40 cellular contexts compared by ENCODE assay signal in genomic region chr22:30497466-30498150, GRCh38. TPM values are rescaled to one million over a fixed set of nuclear protein-coding genes. Genes with fewer than 3 reads are reported as not detected.
"Had no signal": no experiment of that assay in that cellular context is flagged by ENCODE, and none has a peak within 500 bp of the region (broad histone marks: within the 10 kb centered on the region; RNA-seq: fewer than 3 reads in every experiment).

No MANE protein-coding gene starts in this region.

- H3K9me3 ChIP-seq: ascending aorta had no signal

- DNase-seq: activated CD4-positive, alpha-beta memory T cell treated with anti-CD3 and anti-CD28 coated beads, Interleukin-2, amount 10 ng/mL, durations not matched to agents 7 days and 5 days; activated CD4-positive, alpha-beta T cell treated with anti-CD3 and anti-CD28 coated beads for 1 hour; activated CD4-positive, alpha-beta T cell treated with anti-CD3 and anti-CD28 coated beads for 36 hours; activated CD4-positive, alpha-beta T cell treated with anti-CD3 and anti-CD28 coated beads for 48 hours; activated CD4-positive, alpha-beta T cell treated with anti-CD3 and anti-CD28 coated beads, Interleukin-2, amount 10 ng/mL, durations not matched to agents 7 days and 5 days; activated CD4-positive, alpha-beta T cell treated with anti-CD3 and anti-CD28 coated beads, Interleukin-2, amount 50 U/mL, for 48 hours; activated CD4-positive, CD25-positive, alpha-beta regulatory T cell; activated CD8-positive, alpha-beta memory T cell treated with anti-CD3 and anti-CD28 coated beads for 24 hours; activated CD8-positive, alpha-beta memory T cell treated with anti-CD3 and anti-CD28 coated beads, Interleukin-2, amount 10 ng/mL, durations not matched to agents 7 days and 5 days; activated CD8-positive, alpha-beta memory T cell treated with anti-CD3 and anti-CD28 coated beads, Interleukin-2, amount 50 U/mL, for 48 hours; activated CD8-positive, alpha-beta T cell treated with anti-CD3 and anti-CD28 coated beads, Interleukin-2, amount 10 ng/mL, durations not matched to agents 7 days and 5 days; activated effector memory CD4-positive, alpha-beta T cell treated with Interleukin-2 at 50 U/mL for 16 hours; activated gamma-delta T cell; activated naive CD4-positive, alpha-beta T cell treated with anti-CD3 and anti-CD28 coated beads, Interleukin-2, amount 10 ng/mL, durations not matched to agents 7 days and 5 days; activated naive CD4-positive, alpha-beta T cell treated with Interleukin-2 at 50 U/mL for 16 hours; activated naive CD8-positive, alpha-beta T cell treated with anti-CD3 and anti-CD28 coated beads, Interleukin-2, amount 10 ng/mL, durations not matched to agents 7 days and 5 days; activated naive CD8-positive, alpha-beta T cell treated with anti-CD3 and anti-CD28 coated beads, Interleukin-2, amount 50 U/mL, for 24 hours; activated T-cell treated with anti-CD3 and anti-CD28 coated beads, Interleukin-2, amount 50 U/mL, for 24 hours; activated T-cell treated with anti-CD3 and anti-CD28 coated beads, Interleukin-2, amount 50 U/mL, for 48 hours; amygdala; anterior cingulate cortex; caudate nucleus; cerebellar nuclear complex; T-helper 1 cell; T-helper 2 cell; T-helper 9 cell had no signal

- H3K9me3 Mint-ChIP-seq: activated CD4-positive, alpha-beta memory T cell treated with anti-CD3 and anti-CD28 coated beads, Interleukin-2, amount 10 ng/mL, durations not matched to agents 7 days and 5 days; activated CD4-positive, alpha-beta T cell treated with anti-CD3 and anti-CD28 coated beads, Interleukin-2, amount 10 ng/mL, durations not matched to agents 7 days and 5 days; activated naive CD4-positive, alpha-beta T cell treated with anti-CD3 and anti-CD28 coated beads, Interleukin-2, amount 10 ng/mL, durations not matched to agents 7 days and 5 days; activated naive CD4-positive, alpha-beta T cell treated with anti-CD3 and anti-CD28 coated beads, Interleukin-2, amount 50 U/mL, for 24 hours; activated naive CD8-positive, alpha-beta T cell treated with anti-CD3 and anti-CD28 coated beads, Interleukin-2, amount 10 ng/mL, durations not matched to agents 7 days and 5 days; activated naive CD8-positive, alpha-beta T cell treated with anti-CD3 and anti-CD28 coated beads, Interleukin-2, amount 50 U/mL, for 24 hours; activated T-cell treated with anti-CD3 and anti-CD28 coated beads, Interleukin-2, amount 50 U/mL, for 24 hours; activated T-helper 2 cell treated with anti-CD3 and anti-CD28 coated beads, Interferon-gamma antibody, Interleukin-2, Interleukin-4, amounts not matched to agents 10 μg/mL and 5 μg/mL and 100 μg/mL, durations not matched to agents 14 hours and 24 hours and 36 hours; central memory CD8-positive, alpha-beta T cell; T-helper 1 cell treated with Interleukin-12 subunit alpha and Interleukin-12 subunit beta and Interleukin-4 antibody, amounts not matched to agents 30 μg/mL and 1 μg/mL, for 36 hours; T-helper 2 cell treated with Interferon-gamma antibody and Interleukin-4, amounts not matched to agents 5 μg/mL and 100 μg/mL, for 36 hours had no signal

- H3K36me3 ChIP-seq: ascending aorta, cardiac muscle cell had no signal

- H3K27me3 ChIP-seq: ascending aorta, cardiac muscle cell had no signal

- H3K4me1 Mint-ChIP-seq: activated CD4-positive, alpha-beta memory T cell treated with anti-CD3 and anti-CD28 coated beads, Interleukin-2, amount 10 ng/mL, durations not matched to agents 7 days and 5 days; activated CD4-positive, alpha-beta T cell treated with anti-CD3 and anti-CD28 coated beads for 36 hours; activated CD4-positive, alpha-beta T cell treated with anti-CD3 and anti-CD28 coated beads, Interleukin-2, amount 10 ng/mL, durations not matched to agents 7 days and 5 days; activated CD8-positive, alpha-beta memory T cell treated with anti-CD3 and anti-CD28 coated beads, Interleukin-2, amount 10 ng/mL, durations not matched to agents 7 days and 5 days; activated naive CD4-positive, alpha-beta T cell treated with anti-CD3 and anti-CD28 coated beads, Interleukin-2, amount 10 ng/mL, durations not matched to agents 7 days and 5 days; activated naive CD4-positive, alpha-beta T cell treated with anti-CD3 and anti-CD28 coated beads, Interleukin-2, amount 50 U/mL, for 24 hours; activated naive CD8-positive, alpha-beta T cell treated with anti-CD3 and anti-CD28 coated beads, Interleukin-2, amount 10 ng/mL, durations not matched to agents 7 days and 5 days; activated naive CD8-positive, alpha-beta T cell treated with anti-CD3 and anti-CD28 coated beads, Interleukin-2, amount 50 U/mL, for 24 hours; brain; central memory CD8-positive, alpha-beta T cell had no signal

- ATAC-seq: activated CD4-positive, alpha-beta T cell treated with anti-CD3 and anti-CD28 coated beads for 36 hours; activated CD4-positive, CD25-positive, alpha-beta regulatory T cell treated with anti-CD3 and anti-CD28 coated beads, Interleukin-2, amount 50 U/mL, for 24 hours; activated CD8-positive, alpha-beta memory T cell treated with anti-CD3 and anti-CD28 coated beads, Interleukin-2, amount 10 ng/mL, durations not matched to agents 7 days and 5 days; activated CD8-positive, alpha-beta T cell treated with anti-CD3 and anti-CD28 coated beads, Interleukin-2, amount 10 ng/mL, durations not matched to agents 7 days and 5 days; activated naive CD8-positive, alpha-beta T cell treated with anti-CD3 and anti-CD28 coated beads, Interleukin-2, amount 50 U/mL, for 24 hours had no signal

- H3K4me3 ChIP-seq: ascending aorta, cardiac muscle cell had no signal

- H3K4me3 Mint-ChIP-seq: activated CD4-positive, alpha-beta memory T cell treated with anti-CD3 and anti-CD28 coated beads, Interleukin-2, amount 10 ng/mL, durations not matched to agents 7 days and 5 days; activated CD4-positive, alpha-beta T cell treated with anti-CD3 and anti-CD28 coated beads for 36 hours; activated CD4-positive, alpha-beta T cell treated with anti-CD3 and anti-CD28 coated beads, Interleukin-2, amount 10 ng/mL, durations not matched to agents 7 days and 5 days; activated CD8-positive, alpha-beta memory T cell treated with anti-CD3 and anti-CD28 coated beads, Interleukin-2, amount 10 ng/mL, durations not matched to agents 7 days and 5 days; activated CD8-positive, alpha-beta T cell treated with anti-CD3 and anti-CD28 coated beads, Interleukin-2, amount 10 ng/mL, durations not matched to agents 7 days and 5 days; activated naive CD4-positive, alpha-beta T cell treated with anti-CD3 and anti-CD28 coated beads, Interleukin-2, amount 10 ng/mL, durations not matched to agents 7 days and 5 days; activated naive CD4-positive, alpha-beta T cell treated with anti-CD3 and anti-CD28 coated beads, Interleukin-2, amount 50 U/mL, for 24 hours; activated naive CD8-positive, alpha-beta T cell; activated naive CD8-positive, alpha-beta T cell treated with anti-CD3 and anti-CD28 coated beads, Interleukin-2, amount 10 ng/mL, durations not matched to agents 7 days and 5 days; activated naive CD8-positive, alpha-beta T cell treated with anti-CD3 and anti-CD28 coated beads, Interleukin-2, amount 50 U/mL, for 24 hours; activated T-cell treated with anti-CD3 and anti-CD28 coated beads, Interleukin-2, amount 50 U/mL, for 24 hours; brain; central memory CD8-positive, alpha-beta T cell; T-helper 1 cell treated with Interleukin-12 subunit alpha and Interleukin-12 subunit beta and Interleukin-4 antibody, amounts not matched to agents 30 μg/mL and 1 μg/mL, for 36 hours; T-helper 2 cell treated with Interferon-gamma antibody and Interleukin-4, amounts not matched to agents 5 μg/mL and 100 μg/mL, for 36 hours had no signal

- H3K27ac ChIP-seq: ascending aorta, cardiac muscle cell, VCaP had no signal

- H3K27ac Mint-ChIP-seq: activated CD4-positive, alpha-beta memory T cell treated with anti-CD3 and anti-CD28 coated beads, Interleukin-2, amount 10 ng/mL, durations not matched to agents 7 days and 5 days; activated CD4-positive, alpha-beta T cell treated with anti-CD3 and anti-CD28 coated beads for 36 hours; activated CD4-positive, alpha-beta T cell treated with anti-CD3 and anti-CD28 coated beads, Interleukin-2, amount 10 ng/mL, durations not matched to agents 7 days and 5 days; activated CD8-positive, alpha-beta memory T cell treated with anti-CD3 and anti-CD28 coated beads, Interleukin-2, amount 10 ng/mL, durations not matched to agents 7 days and 5 days; activated CD8-positive, alpha-beta T cell treated with anti-CD3 and anti-CD28 coated beads, Interleukin-2, amount 10 ng/mL, durations not matched to agents 7 days and 5 days; activated naive CD4-positive, alpha-beta T cell treated with anti-CD3 and anti-CD28 coated beads, Interleukin-2, amount 10 ng/mL, durations not matched to agents 7 days and 5 days; activated naive CD4-positive, alpha-beta T cell treated with anti-CD3 and anti-CD28 coated beads, Interleukin-2, amount 50 U/mL, for 24 hours; activated naive CD8-positive, alpha-beta T cell; activated naive CD8-positive, alpha-beta T cell treated with anti-CD3 and anti-CD28 coated beads, Interleukin-2, amount 10 ng/mL, durations not matched to agents 7 days and 5 days; activated naive CD8-positive, alpha-beta T cell treated with anti-CD3 and anti-CD28 coated beads, Interleukin-2, amount 50 U/mL, for 24 hours; activated T-cell treated with anti-CD3 and anti-CD28 coated beads, Interleukin-2, amount 50 U/mL, for 24 hours; activated T-helper 2 cell treated with anti-CD3 and anti-CD28 coated beads, Interferon-gamma antibody, Interleukin-2, Interleukin-4, amounts not matched to agents 10 μg/mL and 5 μg/mL and 100 μg/mL, durations not matched to agents 14 hours and 24 hours and 36 hours; brain; T-helper 1 cell treated with Interleukin-12 subunit alpha and Interleukin-12 subunit beta and Interleukin-4 antibody, amounts not matched to agents 30 μg/mL and 1 μg/mL, for 36 hours; T-helper 2 cell treated with Interferon-gamma antibody and Interleukin-4, amounts not matched to agents 5 μg/mL and 100 μg/mL, for 36 hours had no signal

- FAIRE-seq: bronchial epithelial cell, TTC549 had no signal

- H3K4me1 ChIP-seq: ascending aorta had no signal

- H3K36me3 Mint-ChIP-seq: activated CD8-positive, alpha-beta memory T cell treated with anti-CD3 and anti-CD28 coated beads, Interleukin-2, amount 10 ng/mL, durations not matched to agents 7 days and 5 days; activated naive CD4-positive, alpha-beta T cell treated with anti-CD3 and anti-CD28 coated beads, Interleukin-2, amount 10 ng/mL, durations not matched to agents 7 days and 5 days; activated naive CD4-positive, alpha-beta T cell treated with anti-CD3 and anti-CD28 coated beads, Interleukin-2, amount 50 U/mL, for 24 hours; activated naive CD8-positive, alpha-beta T cell; activated naive CD8-positive, alpha-beta T cell treated with anti-CD3 and anti-CD28 coated beads, Interleukin-2, amount 10 ng/mL, durations not matched to agents 7 days and 5 days; brain had no signal

- H3K27me3 Mint-ChIP-seq: activated naive CD8-positive, alpha-beta T cell had no signal

RNA-seq across cellular contexts. Expression of gene SEC14L4, which starts 7.9 kb away (rescaled TPM):
- total RNA-seq: activated CD4-positive, alpha-beta memory T cell treated with anti-CD3 and anti-CD28 coated beads, Interleukin-2, amount 10 ng/mL, durations not matched to agents 7 days and 5 days; activated CD4-positive, alpha-beta T cell treated with anti-CD3 and anti-CD28 coated beads for 36 hours; activated CD4-positive, alpha-beta T cell treated with anti-CD3 and anti-CD28 coated beads, Interleukin-2, amount 10 ng/mL, durations not matched to agents 7 days and 5 days; activated CD8-positive, alpha-beta memory T cell treated with anti-CD3 and anti-CD28 coated beads, Interleukin-2, amount 10 ng/mL, durations not matched to agents 7 days and 5 days; activated CD8-positive, alpha-beta T cell treated with anti-CD3 and anti-CD28 coated beads, Interleukin-2, amount 10 ng/mL, durations not matched to agents 7 days and 5 days; activated naive CD8-positive, alpha-beta T cell treated with anti-CD3 and anti-CD28 coated beads, Interleukin-2, amount 10 ng/mL, durations not matched to agents 7 days and 5 days; activated T-helper 2 cell treated with anti-CD3 and anti-CD28 coated beads, Interferon-gamma antibody, Interleukin-2, Interleukin-4, amounts not matched to agents 10 μg/mL and 5 μg/mL and 100 μg/mL, durations not matched to agents 14 hours and 24 hours and 36 hours; ascending aorta; bronchial epithelial cell had no signal

RNA-seq across cellular contexts. Expression of gene SEC14L3, which starts 25.8 kb away (rescaled TPM):
- total RNA-seq: activated CD4-positive, alpha-beta T cell treated with anti-CD3 and anti-CD28 coated beads for 36 hours; activated CD4-positive, alpha-beta T cell treated with anti-CD3 and anti-CD28 coated beads, Interleukin-2, amount 10 ng/mL, durations not matched to agents 7 days and 5 days; activated CD8-positive, alpha-beta memory T cell treated with anti-CD3 and anti-CD28 coated beads, Interleukin-2, amount 10 ng/mL, durations not matched to agents 7 days and 5 days; activated CD8-positive, alpha-beta T cell treated with anti-CD3 and anti-CD28 coated beads, Interleukin-2, amount 10 ng/mL, durations not matched to agents 7 days and 5 days; activated naive CD8-positive, alpha-beta T cell treated with anti-CD3 and anti-CD28 coated beads, Interleukin-2, amount 10 ng/mL, durations not matched to agents 7 days and 5 days; activated T-helper 2 cell treated with anti-CD3 and anti-CD28 coated beads, Interferon-gamma antibody, Interleukin-2, Interleukin-4, amounts not matched to agents 10 μg/mL and 5 μg/mL and 100 μg/mL, durations not matched to agents 14 hours and 24 hours and 36 hours; ascending aorta; bronchial epithelial cell; cardiac muscle cell had no signal
- polyA plus RNA-seq: adipose tissue, cardiac muscle cell had no signal

RNA-seq across cellular contexts. Expression of gene SEC14L6, which starts 48.9 kb away (rescaled TPM):
- total RNA-seq: activated CD4-positive, alpha-beta memory T cell treated with anti-CD3 and anti-CD28 coated beads, Interleukin-2, amount 10 ng/mL, durations not matched to agents 7 days and 5 days; activated CD4-positive, alpha-beta T cell treated with anti-CD3 and anti-CD28 coated beads for 36 hours; activated CD4-positive, alpha-beta T cell treated with anti-CD3 and anti-CD28 coated beads, Interleukin-2, amount 10 ng/mL, durations not matched to agents 7 days and 5 days; activated CD8-positive, alpha-beta T cell treated with anti-CD3 and anti-CD28 coated beads, Interleukin-2, amount 10 ng/mL, durations not matched to agents 7 days and 5 days; activated T-helper 2 cell treated with anti-CD3 and anti-CD28 coated beads, Interferon-gamma antibody, Interleukin-2, Interleukin-4, amounts not matched to agents 10 μg/mL and 5 μg/mL and 100 μg/mL, durations not matched to agents 14 hours and 24 hours and 36 hours; ascending aorta; bronchial epithelial cell had no signal
